ENCODE assay signal across 8 cellular contexts in genomic region chr11:47863189-47863892, GRCh38. TPM values are rescaled to one million over a fixed set of nuclear protein-coding genes. Genes with fewer than 3 reads are reported as not detected.
DNase-seq lines count a peak whose midpoint lies in the region; ATAC-seq and TF ChIP-seq lines count a peak whose summit lies in the region.

No MANE protein-coding gene starts in this region.

- H3K27me3 Mint-ChIP-seq in HFFc6 (ENCODE audit: insufficient read depth): no peaks in the 10 kb centered on the region

- DNase-seq in GM06990 (ENCODE audit: extremely low read depth, insufficient read length) (peak; percentile 66), HFFc6 (peak; percentile 83), heart left ventricle (no peak), NCI-H526 (lab: John Stamatoyannopoulos, UW) (no peak), NCI-H2081 treated with DMSO at 0.1 percent for 48 hours (lab: John Stamatoyannopoulos, UW) (no peak), iPS-NIHi7 (ENCODE audit: extremely low spot score) (no peak), head of caudate nucleus (no peak)

- peaks cover 47% of the 10 kb centered on the region for H3K4me1 Mint-ChIP-seq in HFFc6 (ENCODE audit: low read depth)

- intact Hi-C loops in heart left ventricle (cut with DNase I) (no loop called here), head of caudate nucleus (cut with DNase I) (no loop called here)

- no peaks in the 10 kb centered on the region for H3K9me3 Mint-ChIP-seq in HFFc6

- no peaks in the 10 kb centered on the region for H3K9me3 ChIP-seq in heart left ventricle

- no peaks in the 10 kb centered on the region for H3K36me3 Mint-ChIP-seq in HFFc6 (ENCODE audit: low read depth)

- H3K27ac ChIP-seq in heart left ventricle: peak overlapping the region in 5 of 12 donors; percentile 25 to 81 (median 41)

- WGBS in heart left ventricle, 4 donors: 46 to 55% (median 49%) methylated on average over 4 of the region's 4 CpGs

- TF ChIP-seq POLR2A in heart left ventricle (IDR thresholded peaks at IDR 0.05): no peak

- H3K27me3 ChIP-seq in GM06990 (replicated peaks; ENCODE audit: control insufficient read depth, insufficient read depth, low read length) (no peaks in the 10 kb centered on the region), heart left ventricle (no peaks in the 10 kb centered on the region)

- TF ChIP-seq CTCF in GM06990 (IDR thresholded peaks at IDR 0.05; ENCODE audit: insufficient read depth, low read length, poor library complexity, severe bottlenecking) (no peak), HFFc6 (IDR thresholded peaks at IDR 0.05) (no peak), heart left ventricle (IDR thresholded peaks at IDR 0.05) (no peak)

- peak in 3 of 4 donors; percentile 48 to 72 (median 57) for ATAC-seq in heart left ventricle

- H3K4me3 ChIP-seq in GM06990 (replicated peaks; ENCODE audit: low read depth, low read length) (no peak overlapping the region), heart left ventricle (no peak overlapping the region)

- H3K4me1 ChIP-seq in heart left ventricle: peaks cover 0 to 45% (median 4%) of the 10 kb centered on the region in 12 donors

- no peaks in the 10 kb centered on the region for H3K36me3 ChIP-seq in GM06990 (ENCODE audit: control insufficient read depth, insufficient read depth, low read length)
- no peaks in the 10 kb centered on the region for H3K36me3 ChIP-seq in heart left ventricle

- peak overlapping the region; percentile 37 for H3K4me3 Mint-ChIP-seq in HFFc6

- H3K27ac Mint-ChIP-seq in HFFc6: peak overlapping the region; percentile 88

TF ChIP-seq in PFSK-1, 5 proteins besides CTCF, POLR2A, EP300 and RAD21:
- TF ChIP-seq REST (IDR thresholded peaks at IDR 0.05; ENCODE audit: insufficient read depth in 1 of 2, low read depth in 2 of 2, low read length in 2 of 2) (no peak), TAF1 (IDR thresholded peaks at IDR 0.05; ENCODE audit: borderline replicate concordance, insufficient read depth, low read length) (no peak), POLR2AphosphoS5 (IDR thresholded peaks at IDR 0.05; ENCODE audit: low read depth, low read length) (0 out of 2 replicates have a peak, but pooled peaks have one; percentile 45), FOXP2 (optimal IDR thresholded peaks at IDR 0.05; ENCODE audit: borderline replicate concordance, extremely low read depth, extremely low read length, insufficient read depth) (no peak), SIN3A (IDR thresholded peaks at IDR 0.05; ENCODE audit: borderline replicate concordance, insufficient read depth, low read length) (0 out of 2 replicates have a peak, but pooled peaks have one; percentile 59)

RNA-seq across cellular contexts. Expression of gene NUP160, which starts 15.2 kb away (rescaled TPM):
- total RNA-seq in HFFc6 (2021; fragmentation: NEBNext Ultra II Directional; extraction: Animal tissue kit (Norgen Biotek cat#: 25700)): 10 to 100 TPM; 18.1 to 23.1 (median 20.0) TPM
- polyA plus RNA-seq in PFSK-1 (2012; ENCODE audit: insufficient read length, low read depth): 19.0 TPM
- 10 to 100 TPM in 8 of 9 donors, 1 to 10 TPM in 1; 9.4 to 19.7 (median 14.1) TPM for total RNA-seq in heart left ventricle
- polyA plus RNA-seq in heart left ventricle: 10 to 100 TPM; 10.6 to 12.9 TPM

Comparison
In these comparisons a context has a peak if more than half of its experiments do, and no peak if none do; other contexts are left out.
1. DNase-seq: peak in GM06990 (single experiment) and HFFc6 (single experiment); none in heart left ventricle (0 of 5), NCI-H526 (0 of 2), NCI-H2081 treated with DMSO at 0.1 percent for 48 hours (single experiment), iPS-NIHi7 (single experiment) and head of caudate nucleus (0 of 42).